22 cellular contexts compared by ENCODE assay signal in genomic region chr5:180340856-180341255, GRCh38. TPM values are rescaled to one million over a fixed set of nuclear protein-coding genes. Genes with fewer than 3 reads are reported as not detected.
A peak's percentile ranks its signal among the peaks of the same experiment; 100 is the strongest.
DNase-seq lines count a peak whose midpoint lies in the region; ATAC-seq and TF ChIP-seq lines count a peak whose summit lies in the region.
"Had no signal": no experiment of that assay in that cellular context is flagged by ENCODE, and none has a peak within 500 bp of the region (broad histone marks: within the 10 kb centered on the region; RNA-seq: fewer than 3 reads in every experiment).

No MANE protein-coding gene starts in this region.

- no peak for TF ChIP-seq CTCF in GM23338 (conservative IDR thresholded peaks at IDR 0.05; ENCODE audit: low read depth in 2 of 2)
- TF ChIP-seq CTCF in foreskin fibroblast (IDR thresholded peaks at IDR 0.05; ENCODE audit: low read depth, low read length), result no peak
- no peak for TF ChIP-seq CTCF in hepatocyte (IDR thresholded peaks at IDR 0.05; ENCODE audit: poor library complexity)

- peaks cover 22% of the 10 kb centered on the region for H3F3A ChIP-seq in GM23338 (replicated peaks; ENCODE audit: low read depth)

- CTCF ChIA-PET in CD4-positive, alpha-beta memory T cell (lab: Charles Lee; ENCODE audit: partially characterized antibody), result interaction anchor here (1.4 to 4.6 kb wide), 2 partner anchors 11 to 25 kb away, joined by 3 to 29 read pairs; no protein-coding TSS in a partner anchor

- H3K9me3 ChIP-seq in SJSA1 (replicated peaks) (no peaks in the 10 kb centered on the region), aorta (ENCODE audit: control insufficient read depth, low read length) (no peaks in the 10 kb centered on the region), hepatocyte (ENCODE audit: low read depth) (no peaks in the 10 kb centered on the region)
- no peaks in the 10 kb centered on the region for H3K9me3 ChIP-seq in CD4-positive, alpha-beta memory T cell (ENCODE audit: control insufficient read depth in 1 of 2, low read length in 2 of 2)
- H3K9me3 ChIP-seq: mucosa of descending colon, psoas muscle, transverse colon had no signal

- no peaks in the 10 kb centered on the region for H3K27me3 ChIP-seq in GM23338 (ENCODE audit: insufficient read depth)
- no peaks in the 10 kb centered on the region for H3K27me3 ChIP-seq in SJSA1 (replicated peaks)
- H3K27me3 ChIP-seq in aorta (ENCODE audit: control insufficient read depth in 1 of 2, insufficient read depth in 2 of 2, low read length in 1 of 2), result no peaks in the 10 kb centered on the region
- H3K27me3 ChIP-seq in CD4-positive, alpha-beta memory T cell (ENCODE audit: insufficient read depth, low read length), result no peaks in the 10 kb centered on the region
- H3K27me3 ChIP-seq in hepatocyte, result no peaks in the 10 kb centered on the region
- H3K27me3 ChIP-seq: neural progenitor cell had no signal

- peak overlapping the region; percentile 82 for H3K27ac Mint-ChIP-seq in GM23338
- no peak overlapping the region for H3K27ac Mint-ChIP-seq in CD4-positive, alpha-beta memory T cell
- H3K27ac Mint-ChIP-seq: activated CD8-positive, alpha-beta T cell treated with anti-CD3 and anti-CD28 coated beads for 36 hours; activated naive CD4-positive, alpha-beta T cell treated with anti-CD3 and anti-CD28 coated beads for 36 hours; activated T-cell treated with anti-CD3 and anti-CD28 coated beads, Interleukin-2, amount 50 U/mL, for 24 hours; neural progenitor cell; stimulated activated naive CD8-positive, alpha-beta T cell treated with anti-CD3 and anti-CD28 coated beads, Interleukin-15, Interleukin-2, amounts not matched to agents 100 ng/mL and 50 ng/mL, for 24 hours had no signal

- intact Hi-C loops in aorta (cut with DNase I), result no loop called here
- intact Hi-C loops in CD4-positive, alpha-beta memory T cell (cut with micrococcal nuclease), result no loop called here

- H3K36me3 Mint-ChIP-seq in GM23338 (ENCODE audit: low read depth), result peaks cover 64% of the 10 kb centered on the region
- H3K36me3 Mint-ChIP-seq in CD4-positive, alpha-beta memory T cell, result no peaks in the 10 kb centered on the region

- H3K9me2 ChIP-seq in GM23338 (ENCODE audit: insufficient read depth) (no peaks in the 10 kb centered on the region), hepatocyte (replicated peaks; ENCODE audit: insufficient read depth) (no peaks in the 10 kb centered on the region)

- H3K4me1 ChIP-seq in GM23338 (ENCODE audit: insufficient read depth) (peaks cover 50% of the 10 kb centered on the region), SJSA1 (replicated peaks) (peaks cover 79% of the 10 kb centered on the region), aorta (ENCODE audit: control insufficient read depth in 1 of 2, insufficient read depth in 2 of 2, low read length in 2 of 2) (no peaks in the 10 kb centered on the region), hepatocyte (ENCODE audit: insufficient read depth) (peaks cover 5% of the 10 kb centered on the region)
- H3K4me1 ChIP-seq in CD4-positive, alpha-beta memory T cell (ENCODE audit: insufficient read depth, low read length), result no peaks in the 10 kb centered on the region
- H3K4me1 ChIP-seq: psoas muscle had no signal

- no peak overlapping the region for H3K4me2 ChIP-seq in GM23338
- H3K4me2 ChIP-seq in hepatocyte, result no peak overlapping the region
- H3K4me2 ChIP-seq: neural progenitor cell had no signal

- no peak overlapping the region; the same call in 2 of the 3 replicates for H3K4me3 Mint-ChIP-seq in GM23338
- H3K4me3 Mint-ChIP-seq in CD4-positive, alpha-beta memory T cell, result peak overlapping the region in 1 of 8 donors; percentile 2
- H3K4me3 Mint-ChIP-seq: activated CD8-positive, alpha-beta T cell treated with anti-CD3 and anti-CD28 coated beads for 36 hours; activated naive CD4-positive, alpha-beta T cell treated with anti-CD3 and anti-CD28 coated beads for 36 hours; activated T-cell treated with anti-CD3 and anti-CD28 coated beads, Interleukin-2, amount 50 U/mL, for 24 hours; neural progenitor cell; stimulated activated naive CD8-positive, alpha-beta T cell treated with anti-CD3 and anti-CD28 coated beads, Interleukin-15, Interleukin-2, amounts not matched to agents 100 ng/mL and 50 ng/mL, for 24 hours had no signal

- H3K27me3 Mint-ChIP-seq in GM23338 (ENCODE audit: insufficient read depth, low read depth, poor library complexity), result peaks cover 16% of the 10 kb centered on the region
- peaks cover 6 to 16% of the 10 kb centered on the region in 2 donors for H3K27me3 Mint-ChIP-seq in CD4-positive, alpha-beta memory T cell
- H3K27me3 Mint-ChIP-seq: activated CD8-positive, alpha-beta T cell treated with anti-CD3 and anti-CD28 coated beads for 36 hours had no signal

- peaks cover 28% of the 10 kb centered on the region for H3K36me3 ChIP-seq in GM23338 (ENCODE audit: insufficient read depth)
- peaks cover 74% of the 10 kb centered on the region for H3K36me3 ChIP-seq in SJSA1
- no peaks in the 10 kb centered on the region for H3K36me3 ChIP-seq in aorta (ENCODE audit: control insufficient read depth in 1 of 2, insufficient read depth in 2 of 2, low read length in 1 of 2)
- H3K36me3 ChIP-seq in CD4-positive, alpha-beta memory T cell (ENCODE audit: insufficient read depth, low read length), result no peaks in the 10 kb centered on the region
- H3K36me3 ChIP-seq in hepatocyte (replicated peaks; ENCODE audit: insufficient read depth, low read depth), result no peaks in the 10 kb centered on the region
- H3K36me3 ChIP-seq: neural progenitor cell, transverse colon had no signal

- 79 to 81% methylated on average over 9 of the region's 9 CpGs for WGBS in aorta, 2 donors
- 90% methylated on average over 9 of the region's 9 CpGs for WGBS in hepatocyte (ENCODE audit: low lambda C conversion rate, missing lambda C conversion rate)

- H3K4me3 ChIP-seq in GM23338, result no peak overlapping the region
- no peak overlapping the region for H3K4me3 ChIP-seq in SJSA1
- H3K4me3 ChIP-seq in foreskin fibroblast (ENCODE audit: low read depth in 1 of 2, low read length in 2 of 2), result no peak overlapping the region
- H3K4me3 ChIP-seq in aorta (ENCODE audit: low read length in 2 of 2), result no peak overlapping the region
- H3K4me3 ChIP-seq in CD4-positive, alpha-beta memory T cell (ENCODE audit: low read length in 2 of 2), result no peak overlapping the region
- H3K4me3 ChIP-seq in hepatocyte, result no peak overlapping the region
- H3K4me3 ChIP-seq: mucosa of descending colon, neural progenitor cell, psoas muscle, SK-N-MC, transverse colon had no signal

- H3K27ac ChIP-seq in GM23338 (ENCODE audit: low read depth) (peak overlapping the region; percentile 80; the same call in 1 of the 2 replicates), SJSA1 (peak overlapping the region; percentile 29), aorta (ENCODE audit: low read depth in 1 of 2, low read length in 2 of 2) (no peak overlapping the region), caudate nucleus (ENCODE audit: low read depth, low read length) (no peak overlapping the region), hepatocyte (no peak overlapping the region)
- H3K27ac ChIP-seq in CD4-positive, alpha-beta memory T cell (ENCODE audit: low read depth, low read length), result no peak overlapping the region
- H3K27ac ChIP-seq: neural progenitor cell, psoas muscle, SK-N-MC, transverse colon had no signal

- peaks cover 59% of the 10 kb centered on the region for H3K4me1 Mint-ChIP-seq in GM23338
- no peaks in the 10 kb centered on the region for H3K4me1 Mint-ChIP-seq in CD4-positive, alpha-beta memory T cell

- ATAC-seq in GM23338 (no peak), aorta (ENCODE audit: low FRiP score) (no peak)
- ATAC-seq: activated CD8-positive, alpha-beta T cell treated with anti-CD3 and anti-CD28 coated beads for 36 hours; left lobe of liver; mucosa of descending colon; Panc1; psoas muscle had no signal

- H3K9me3 Mint-ChIP-seq in GM23338, result no peaks in the 10 kb centered on the region; the same call in 2 of the 3 replicates
- H3K9me3 Mint-ChIP-seq in CD4-positive, alpha-beta memory T cell, result no peaks in the 10 kb centered on the region
- H3K9me3 Mint-ChIP-seq: activated CD8-positive, alpha-beta T cell treated with anti-CD3 and anti-CD28 coated beads for 36 hours; activated naive CD4-positive, alpha-beta T cell treated with anti-CD3 and anti-CD28 coated beads for 36 hours; activated T-cell treated with anti-CD3 and anti-CD28 coated beads, Interleukin-2, amount 50 U/mL, for 24 hours; stimulated activated naive CD8-positive, alpha-beta T cell treated with anti-CD3 and anti-CD28 coated beads, Interleukin-15, Interleukin-2, amounts not matched to agents 100 ng/mL and 50 ng/mL, for 24 hours had no signal

- POLR2A ChIA-PET in CD4-positive, alpha-beta memory T cell (lab: Charles Lee; ENCODE audit: partially characterized antibody), result no interaction called here

- DNase-seq in GM23338 (ENCODE audit: low spot score) (no peak), SJSA1 (ENCODE audit: low read depth in 1 of 2, low spot score in 2 of 2) (peak; percentile 68 to 78), foreskin fibroblast (peak; percentile 47 to 62), aorta (peak; percentile 33 to 64), caudate nucleus (lab: John Stamatoyannopoulos, UW) (no peak), hepatocyte (ENCODE audit: low spot score) (no peak)
- no peak for DNase-seq in CD4-positive, alpha-beta memory T cell
- DNase-seq: activated CD8-positive, alpha-beta T cell treated with anti-CD3 and anti-CD28 coated beads for 36 hours; activated naive CD4-positive, alpha-beta T cell treated with anti-CD3 and anti-CD28 coated beads for 36 hours; activated T-cell treated with anti-CD3 and anti-CD28 coated beads, Interleukin-2, amount 50 U/mL, for 24 hours; NCI-H1105; NCI-H2081; psoas muscle; small intestine; stimulated activated CD4-positive, alpha-beta T cell treated with anti-CD3 and anti-CD28 coated beads, Interleukin-2, amount 100 ng/mL, for 48 hours; transverse colon had no signal

- peaks cover 11% of the 10 kb centered on the region for H4K20me1 ChIP-seq in GM23338 (replicated peaks; ENCODE audit: insufficient read depth)
- H4K20me1 ChIP-seq in hepatocyte (ENCODE audit: insufficient read depth, poor library complexity, severe bottlenecking), result no peaks in the 10 kb centered on the region

- H2AFZ ChIP-seq in GM23338 (no peak overlapping the region), hepatocyte (no peak overlapping the region)
- H2AFZ ChIP-seq: neural progenitor cell had no signal

- peaks cover 72% of the 10 kb centered on the region for H3K79me2 ChIP-seq in GM23338 (replicated peaks; ENCODE audit: insufficient read depth)
- H3K79me2 ChIP-seq in hepatocyte, result no peaks in the 10 kb centered on the region

RNA-seq across cellular contexts. Expression of gene GFPT2, which starts 12.3 kb away (rescaled TPM):
- total RNA-seq in GM23338 (2014; rRNA removed; shearing (Covaris generic)), result 103 and 120 TPM in 2 replicates
- polyA plus RNA-seq in GM23338 (2016; fragmentation: Nextera tagmentation; extraction: Ambion mirVana), result 74.6 and 82.6 TPM in 2 replicates
- 125 and 138 TPM in 2 replicates for total RNA-seq in SJSA1 (2014; rRNA removed; shearing (Covaris generic))
- 10 to 100 TPM; 60.1 to 60.2 TPM for total RNA-seq in aorta
- polyA plus RNA-seq in aorta, result 1 to 10 TPM; 1.1 to 3.7 TPM
- total RNA-seq in CD4-positive, alpha-beta memory T cell, result under 1 TPM; 0.12 to 1.00 TPM
- polyA plus RNA-seq in CD4-positive, alpha-beta memory T cell, result under 1 TPM in 1 of 2 donors, not detected in 1; 0.13 TPM
- 15.9 and 25.0 TPM in 2 replicates for total RNA-seq in hepatocyte
- 44.6 and 46.6 TPM in 2 replicates for polyA plus RNA-seq in hepatocyte
- total RNA-seq: activated CD8-positive, alpha-beta T cell treated with anti-CD3 and anti-CD28 coated beads for 36 hours had no signal

RNA-seq across cellular contexts. Expression of gene MAPK9, which starts 49.0 kb away (rescaled TPM):
- total RNA-seq in GM23338 (2014; rRNA removed; shearing (Covaris generic)), result 27.8 and 37.0 TPM in 2 replicates
- 13.6 and 16.8 TPM in 2 replicates for polyA plus RNA-seq in GM23338 (2016; fragmentation: Nextera tagmentation; extraction: Ambion mirVana)
- total RNA-seq in SJSA1 (2014; rRNA removed; shearing (Covaris generic)), result 44.9 and 82.1 TPM in 2 replicates
- 10 to 100 TPM; 31.4 to 36.4 TPM for total RNA-seq in aorta
- 10 to 100 TPM; 15.8 to 22.0 TPM for polyA plus RNA-seq in aorta
- 10 to 100 TPM; 39.1 TPM for total RNA-seq in CD4-positive, alpha-beta memory T cell
- 10 to 100 TPM; 21.8 to 31.1 TPM for polyA plus RNA-seq in CD4-positive, alpha-beta memory T cell
- 31.3 and 39.1 TPM in 2 replicates for total RNA-seq in hepatocyte
- 17.5 and 17.8 TPM in 2 replicates for polyA plus RNA-seq in hepatocyte

Comparison
In these comparisons a context has a peak if more than half of its experiments do, and no peak if none do; other contexts are left out.
1. DNase-seq: peak in SJSA1 (2 of 2), foreskin fibroblast (2 of 2) and aorta (2 of 2); none in GM23338 (single experiment), CD4-positive, alpha-beta memory T cell (0 of 5), caudate nucleus (0 of 61) and hepatocyte (single experiment).
2. H3K27ac ChIP-seq: peak in GM23338 (single experiment) and SJSA1 (single experiment); none in aorta (0 of 2), CD4-positive, alpha-beta memory T cell (single experiment), caudate nucleus (single experiment) and hepatocyte (single experiment).